ENCODE assay signal across 38 cellular contexts in genomic region chr16:8926827-8927226, GRCh38. TPM values are rescaled to one million over a fixed set of nuclear protein-coding genes. Genes with fewer than 3 reads are reported as not detected.
"Had no signal": no experiment of that assay in that cellular context is flagged by ENCODE, and none has a peak within 500 bp of the region (broad histone marks: within the 10 kb centered on the region; RNA-seq: fewer than 3 reads in every experiment).

No MANE protein-coding gene starts in this region.

- H3K27ac ChIP-seq: RWPE1 had no signal

- ATAC-seq: activated CD4-positive, alpha-beta T cell treated with anti-CD3 and anti-CD28 coated beads for 36 hours; activated CD4-positive, CD25-positive, alpha-beta regulatory T cell treated with anti-CD3 and anti-CD28 coated beads, Interleukin-2, amount 50 U/mL, for 24 hours; activated CD8-positive, alpha-beta memory T cell treated with anti-CD3 and anti-CD28 coated beads, Interleukin-2, amount 10 ng/mL, durations not matched to agents 7 days and 5 days; activated naive CD8-positive, alpha-beta T cell treated with anti-CD3 and anti-CD28 coated beads, Interleukin-2, amount 50 U/mL, for 24 hours; K562; PC-3; Right ventricle myocardium inferior; SK-N-SH treated with all-trans-retinoic acid at 6 μM for 48 hours had no signal

- H3K4me3 Mint-ChIP-seq: activated CD4-positive, alpha-beta memory T cell treated with anti-CD3 and anti-CD28 coated beads for 36 hours; activated CD4-positive, alpha-beta T cell treated with anti-CD3 and anti-CD28 coated beads for 36 hours; activated CD8-positive, alpha-beta memory T cell treated with anti-CD3 and anti-CD28 coated beads, Interleukin-2, amount 10 ng/mL, durations not matched to agents 7 days and 5 days; activated naive CD4-positive, alpha-beta T cell treated with anti-CD3 and anti-CD28 coated beads, Interleukin-2, amount 10 ng/mL, durations not matched to agents 7 days and 5 days; activated naive CD8-positive, alpha-beta T cell; activated naive CD8-positive, alpha-beta T cell treated with anti-CD3 and anti-CD28 coated beads, Interleukin-2, amount 50 U/mL, for 24 hours; activated T-helper 1 cell treated with anti-CD3 and anti-CD28 coated beads, Interleukin-12 subunit alpha, Interleukin-12 subunit beta, Interleukin-2, Interleukin-4 antibody, amounts not matched to agents 30 ng/mL and 10 ng/mL and 1 ng/mL, durations not matched to agents 14 hours and 24 hours and 36 hours; brain had no signal

- H3K9me3 Mint-ChIP-seq: activated CD4-positive, alpha-beta memory T cell treated with anti-CD3 and anti-CD28 coated beads for 36 hours; activated naive CD4-positive, alpha-beta T cell treated with anti-CD3 and anti-CD28 coated beads, Interleukin-2, amount 10 ng/mL, durations not matched to agents 7 days and 5 days; activated naive CD8-positive, alpha-beta T cell treated with anti-CD3 and anti-CD28 coated beads, Interleukin-2, amount 50 U/mL, for 24 hours; activated T-helper 1 cell treated with anti-CD3 and anti-CD28 coated beads, Interleukin-12 subunit alpha, Interleukin-12 subunit beta, Interleukin-2, Interleukin-4 antibody, amounts not matched to agents 30 ng/mL and 10 ng/mL and 1 ng/mL, durations not matched to agents 14 hours and 24 hours and 36 hours; brain had no signal

- H3K27ac Mint-ChIP-seq: activated CD4-positive, alpha-beta memory T cell treated with anti-CD3 and anti-CD28 coated beads for 36 hours; activated CD4-positive, alpha-beta T cell treated with anti-CD3 and anti-CD28 coated beads for 36 hours; activated naive CD8-positive, alpha-beta T cell treated with anti-CD3 and anti-CD28 coated beads, Interleukin-2, amount 50 U/mL, for 24 hours; activated T-helper 1 cell treated with anti-CD3 and anti-CD28 coated beads, Interleukin-12 subunit alpha, Interleukin-12 subunit beta, Interleukin-2, Interleukin-4 antibody, amounts not matched to agents 30 ng/mL and 10 ng/mL and 1 ng/mL, durations not matched to agents 14 hours and 24 hours and 36 hours; brain had no signal

- H3K4me3 ChIP-seq: K562 had no signal

- DNase-seq: activated CD4-positive, alpha-beta memory T cell treated with anti-CD3 and anti-CD28 coated beads for 36 hours; activated CD4-positive, alpha-beta T cell treated with anti-CD3 and anti-CD28 coated beads for 36 hours; activated CD4-positive, alpha-beta T cell treated with anti-CD3 and anti-CD28 coated beads, Interleukin-2, amount 50 U/mL, for 1 hour; activated CD8-positive, alpha-beta memory T cell treated with anti-CD3 and anti-CD28 coated beads for 24 hours; activated CD8-positive, alpha-beta memory T cell treated with anti-CD3 and anti-CD28 coated beads, Interleukin-2, amount 10 ng/mL, durations not matched to agents 7 days and 5 days; activated naive CD4-positive, alpha-beta T cell treated with anti-CD3 and anti-CD28 coated beads, Interleukin-2, amount 10 ng/mL, durations not matched to agents 7 days and 5 days; activated naive CD8-positive, alpha-beta T cell treated with anti-CD3 and anti-CD28 coated beads, Interleukin-2, amount 50 U/mL, for 24 hours; activated T-cell treated with anti-CD3 and anti-CD28 coated beads, Interleukin-2, amount 50 U/mL, for 1 hour; anterior cingulate cortex; caudate nucleus; NCI-H1092 treated with DMSO at 0.1 percent for 48 hours; NCI-H1417; NCI-H146; NCI-H187; NCI-H2029 treated with DMSO at 0.1 percent for 48 hours; NCI-H2107; NCI-H2171; NCI-H510A; NCI-H526; NCI-H748 treated with DMSO at 0.1 percent for 48 hours; NK-92 treated with Interleukin-12 subunit alpha and Interleukin-12 subunit beta, amount 100 ng/mL, for 24 hours; PC-3; SIG-M5; SW 1271; T-helper 1 cell; T1000 had no signal

- H3K27me3 Mint-ChIP-seq: activated CD4-positive, alpha-beta memory T cell treated with anti-CD3 and anti-CD28 coated beads for 36 hours; activated CD4-positive, alpha-beta T cell treated with anti-CD3 and anti-CD28 coated beads for 36 hours; activated CD8-positive, alpha-beta memory T cell treated with anti-CD3 and anti-CD28 coated beads, Interleukin-2, amount 10 ng/mL, durations not matched to agents 7 days and 5 days; activated naive CD4-positive, alpha-beta T cell treated with anti-CD3 and anti-CD28 coated beads, Interleukin-2, amount 10 ng/mL, durations not matched to agents 7 days and 5 days; activated naive CD8-positive, alpha-beta T cell; activated naive CD8-positive, alpha-beta T cell treated with anti-CD3 and anti-CD28 coated beads, Interleukin-2, amount 50 U/mL, for 24 hours; brain had no signal

RNA-seq across cellular contexts. Expression of gene LITAFD, which starts 44.7 kb away (rescaled TPM):
- total RNA-seq: activated CD4-positive, alpha-beta memory T cell treated with anti-CD3 and anti-CD28 coated beads for 36 hours; activated CD4-positive, alpha-beta T cell treated with anti-CD3 and anti-CD28 coated beads for 36 hours; activated CD8-positive, alpha-beta memory T cell treated with anti-CD3 and anti-CD28 coated beads, Interleukin-2, amount 10 ng/mL, durations not matched to agents 7 days and 5 days; activated T-helper 1 cell treated with anti-CD3 and anti-CD28 coated beads, Interleukin-12 subunit alpha, Interleukin-12 subunit beta, Interleukin-2, Interleukin-4 antibody, amounts not matched to agents 30 ng/mL and 10 ng/mL and 1 ng/mL, durations not matched to agents 14 hours and 24 hours and 36 hours; bronchial epithelial cell; K562; M059J; PC-3; Right ventricle myocardium inferior; SK-MEL-5; T-helper 2 cell treated with Interferon-gamma antibody and Interleukin-4, amounts not matched to agents 100 ng/mL and 5 ng/mL, for 36 hours had no signal
